ENCODE assay signal across 41 cellular contexts in the genomic region with DNA sequence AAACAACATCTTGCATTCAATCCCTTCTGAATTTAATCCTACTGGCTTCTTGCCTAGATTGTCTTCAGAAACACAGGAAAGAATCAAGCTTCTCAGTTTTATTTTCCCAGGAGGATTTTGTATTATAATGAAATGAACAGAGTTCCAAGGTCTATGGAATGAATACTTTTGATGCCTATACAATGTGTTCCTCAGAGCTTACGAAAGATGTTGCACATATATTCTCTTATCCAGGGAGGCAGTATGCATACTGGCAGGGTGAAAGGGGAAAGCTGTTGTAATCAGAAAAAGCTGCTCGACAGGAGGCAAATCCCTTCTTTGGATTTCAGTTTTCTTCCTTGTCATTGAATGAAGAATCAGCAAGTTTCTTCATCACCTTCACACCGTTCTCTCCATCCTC. TPM values are rescaled to one million over a fixed set of nuclear protein-coding genes. Genes with fewer than 3 reads are reported as not detected.
DNase-seq lines count a peak whose midpoint lies in the region; ATAC-seq, FAIRE-seq and TF ChIP-seq lines count a peak whose summit lies in the region.
"Had no signal": no experiment of that assay in that cellular context is flagged by ENCODE, and none has a peak within 500 bp of the region (broad histone marks: within the 10 kb centered on the region; RNA-seq: fewer than 3 reads in every experiment).

No MANE protein-coding gene starts in this region.

- no peak overlapping the region for H2BK12ac ChIP-seq in H1 (ENCODE audit: low read depth, low read length)
- no peak overlapping the region for H2BK12ac ChIP-seq in trophoblast cell (ENCODE audit: low read length)

- no peak overlapping the region for H3K4me3 Mint-ChIP-seq in natural killer cell
- H3K4me3 Mint-ChIP-seq: activated naive CD4-positive, alpha-beta T cell treated with anti-CD3 and anti-CD28 coated beads, Interleukin-2, amount 50 U/mL, for 24 hours; CD8-positive, alpha-beta T cell; stimulated activated naive CD8-positive, alpha-beta T cell treated with anti-CD3 and anti-CD28 coated beads, Interleukin-15, Interleukin-2, amounts not matched to agents 100 ng/mL and 50 ng/mL, for 24 hours had no signal

- H2BK120ac ChIP-seq in H1 (replicated peaks; ENCODE audit: low read depth, low read length) = no peak overlapping the region
- H2BK120ac ChIP-seq in trophoblast cell (ENCODE audit: insufficient read depth, low read length, poor library complexity) = no peak overlapping the region

- ATAC-seq in natural killer cell = no peak
- ATAC-seq: CD8-positive, alpha-beta T cell had no signal

- no peak overlapping the region for H4K5ac ChIP-seq in H1 (ENCODE audit: insufficient read length, low read depth, low read length)

- H3K23me2 ChIP-seq in H1 (ENCODE audit: low read depth, low read length) = no peaks in the 10 kb centered on the region

- POLR2A ChIA-PET in H1 (lab: Charles Lee; ENCODE audit: partially characterized antibody) = no interaction called here

- H3K23ac ChIP-seq in H1 (ENCODE audit: insufficient read length) (no peak overlapping the region), trophoblast cell (ENCODE audit: low read length) (no peak overlapping the region)

- H4K91ac ChIP-seq in H1 (replicated peaks; ENCODE audit: insufficient read length, low read length) (no peak overlapping the region), trophoblast cell (ENCODE audit: low read depth, low read length) (no peak overlapping the region)

- no peak overlapping the region for H2BK20ac ChIP-seq in H1 (ENCODE audit: low read length)

- H3K9me3 ChIP-seq in GM23248 (ENCODE audit: low read depth) = no peaks in the 10 kb centered on the region
- H3K9me3 ChIP-seq in H1 (ENCODE audit: insufficient read depth in 2 of 2, low read depth in 1 of 2, low read length in 1 of 2) = no peaks in the 10 kb centered on the region
- H3K9me3 ChIP-seq in trophoblast cell (ENCODE audit: insufficient read depth, low read depth, low read length) = no peaks in the 10 kb centered on the region
- no peaks in the 10 kb centered on the region for H3K9me3 ChIP-seq in adrenal gland (replicated peaks in 1 of 3)
- H3K9me3 ChIP-seq: BE2C, SJSA1 had no signal

- H3K14ac ChIP-seq in H1 (ENCODE audit: insufficient read length) (no peak overlapping the region), trophoblast cell (ENCODE audit: low read length) (no peak overlapping the region)

- H3K9me3 Mint-ChIP-seq in natural killer cell = no peaks in the 10 kb centered on the region
- H3K9me3 Mint-ChIP-seq: activated naive CD4-positive, alpha-beta T cell treated with anti-CD3 and anti-CD28 coated beads, Interleukin-2, amount 50 U/mL, for 24 hours; activated T-helper 2 cell treated with anti-CD3 and anti-CD28 coated beads, Interferon-gamma antibody, Interleukin-2, Interleukin-4, amounts not matched to agents 10 μg/mL and 5 μg/mL and 100 μg/mL, durations not matched to agents 14 hours and 24 hours and 36 hours; stimulated activated naive CD8-positive, alpha-beta T cell treated with anti-CD3 and anti-CD28 coated beads, Interleukin-15, Interleukin-2, amounts not matched to agents 100 ng/mL and 50 ng/mL, for 24 hours had no signal

- H3K9me2 ChIP-seq in GM23248 (ENCODE audit: insufficient read depth) = no peaks in the 10 kb centered on the region

- H3K79me2 ChIP-seq in GM23248 (ENCODE audit: insufficient read depth) (no peaks in the 10 kb centered on the region), H1 (ENCODE audit: control insufficient read depth in 1 of 2, insufficient read depth in 2 of 2, low read length in 2 of 2) (no peaks in the 10 kb centered on the region), trophoblast cell (ENCODE audit: control insufficient read depth, insufficient read depth, low read length, poor library complexity) (no peaks in the 10 kb centered on the region)

- H2AFZ ChIP-seq in GM23248 (peak overlapping the region; percentile 27), H1 (ENCODE audit: low read length) (peak overlapping the region; percentile 64; the same call in 1 of the 2 replicates), trophoblast cell (ENCODE audit: insufficient read depth, low read length, poor library complexity) (no peak overlapping the region)

- H2BK5ac ChIP-seq in H1 (ENCODE audit: low read depth, low read length) (no peak overlapping the region), trophoblast cell (ENCODE audit: low read depth, low read length, poor library complexity) (no peak overlapping the region)

- H3K36me3 Mint-ChIP-seq in natural killer cell = no peaks in the 10 kb centered on the region
- H3K36me3 Mint-ChIP-seq: activated naive CD4-positive, alpha-beta T cell treated with anti-CD3 and anti-CD28 coated beads, Interleukin-2, amount 50 U/mL, for 24 hours; CD8-positive, alpha-beta T cell had no signal

- WGBS in GM23248 (ENCODE audit: low coverage in 1 of 2, low lambda C conversion rate in 2 of 2, missing lambda C conversion rate in 2 of 2), 2 experiments = 31 to 38% methylated on average over 3 of the region's 3 CpGs
- 73% methylated on average over 3 of the region's 3 CpGs; no CpG with 5 or more reads in 1 of the 2 experiments for WGBS in H1 (ENCODE audit: extremely low coverage in 1 of 2, insufficient coverage in 1 of 2, insufficient read length in 1 of 2, insufficient replicate concordance in 2 of 2, low coverage in 1 of 2, low lambda C conversion rate in 2 of 2, missing lambda C conversion rate in 1 of 2), 2 experiments
- WGBS in trophoblast cell (ENCODE audit: extremely low coverage, insufficient coverage, insufficient read length) = no CpG with 5 or more reads among the region's 3 CpGs
- 54 to 73% (median 65%) methylated on average over 3 of the region's 3 CpGs for WGBS in adrenal gland, 4 donors

- DNase-seq in GM23248 = no peak
- no peak for DNase-seq in H1 (ENCODE audit: low read depth in 1 of 2, low spot score in 2 of 2)
- DNase-seq in fibroblast of pulmonary artery (ENCODE audit: low read depth) = peak; percentile 20
- DNase-seq in trophoblast cell = peak; percentile 40 to 81
- DNase-seq in adrenal gland = no peak
- DNase-seq in activated CD4-positive, alpha-beta T cell treated with anti-CD3 and anti-CD28 coated beads, Interleukin-2, amount 50 U/mL, for 4 hours = no peak
- DNase-seq in stimulated activated naive CD4-positive, alpha-beta T cell treated with Interleukin-2 at 50 U/mL for 16 hours (lab: John Stamatoyannopoulos, UW) = no peak
- DNase-seq in natural killer cell = no peak
- DNase-seq: activated CD4-positive, alpha-beta T cell treated with anti-CD3 and anti-CD28 coated beads for 48 hours; activated CD8-positive, alpha-beta memory T cell treated with anti-CD3 and anti-CD28 coated beads for 24 hours; activated T-cell treated with anti-CD3 and anti-CD28 coated beads for 4 hours; aorta; BE2C; CD8-positive, alpha-beta T cell; cortex of kidney; effector memory CD4-positive, alpha-beta T cell; erythroblast; glutamatergic neuron; islet precursor cell; KG1; left ventricle myocardium inferior; MM.1S; NCI-H1105 treated with DMSO at 0.1 percent for 48 hours; NCI-H1930; NCI-H2171 treated with DMSO at 0.1 percent for 48 hours; NCI-H510A; nucleus accumbens; small intestine; T-helper 9 cell had no signal

- no peaks in the 10 kb centered on the region for H3K4me1 Mint-ChIP-seq in natural killer cell
- H3K4me1 Mint-ChIP-seq: activated naive CD4-positive, alpha-beta T cell treated with anti-CD3 and anti-CD28 coated beads, Interleukin-2, amount 50 U/mL, for 24 hours had no signal

- no peak overlapping the region for H3K9ac ChIP-seq in GM23248
- no peak overlapping the region for H3K9ac ChIP-seq in H1 (replicated peaks in 1 of 4; ENCODE audit: extremely low read depth in 1 of 4, low read depth in 3 of 4, low read length in 3 of 4)
- H3K9ac ChIP-seq in trophoblast cell (ENCODE audit: low read length) = no peak overlapping the region

- H3K27ac Mint-ChIP-seq in natural killer cell = no peak overlapping the region
- H3K27ac Mint-ChIP-seq: activated naive CD4-positive, alpha-beta T cell treated with anti-CD3 and anti-CD28 coated beads, Interleukin-2, amount 50 U/mL, for 24 hours; activated T-helper 2 cell treated with anti-CD3 and anti-CD28 coated beads, Interferon-gamma antibody, Interleukin-2, Interleukin-4, amounts not matched to agents 10 μg/mL and 5 μg/mL and 100 μg/mL, durations not matched to agents 14 hours and 24 hours and 36 hours; CD8-positive, alpha-beta T cell; stimulated activated naive CD8-positive, alpha-beta T cell treated with anti-CD3 and anti-CD28 coated beads, Interleukin-15, Interleukin-2, amounts not matched to agents 100 ng/mL and 50 ng/mL, for 24 hours had no signal

- no peaks in the 10 kb centered on the region for H3K27me3 Mint-ChIP-seq in natural killer cell (ENCODE audit: low read depth in 2 of 2)

- H4K20me1 ChIP-seq in GM23248 (ENCODE audit: insufficient read depth) (no peaks in the 10 kb centered on the region), H1 (replicated peaks in 1 of 2; ENCODE audit: control insufficient read depth in 1 of 2, insufficient read depth in 2 of 2, low read length in 2 of 2) (no peaks in the 10 kb centered on the region)

- H4K12ac ChIP-seq in trophoblast cell (ENCODE audit: low read depth, low read length) = no peak overlapping the region

- TF ChIP-seq RAD21 in H1 (IDR thresholded peaks at IDR 0.05 in 1 of 2, conservative IDR thresholded peaks at IDR 0.05 in 1 of 2; ENCODE audit: low read depth in 2 of 2, low read length in 2 of 2) = no peak

- H2AK5ac ChIP-seq in H1 (ENCODE audit: low read depth, low read length) (no peak overlapping the region), trophoblast cell (ENCODE audit: low read length) (no peak overlapping the region)

- no peak overlapping the region for H3K4me2 ChIP-seq in GM23248 (ENCODE audit: unreplicated experiment)
- H3K4me2 ChIP-seq in H1 (ENCODE audit: insufficient read depth in 1 of 2, low read depth in 2 of 2, low read length in 2 of 2) = no peak overlapping the region
- H3K4me2 ChIP-seq in trophoblast cell (ENCODE audit: low read length) = no peak overlapping the region

- no peak overlapping the region for H3K27ac ChIP-seq in GM23248
- H3K27ac ChIP-seq in H1 (ENCODE audit: low read depth, low read length) = no peak overlapping the region
- H3K27ac ChIP-seq in trophoblast cell (ENCODE audit: low read depth, low read length) = no peak overlapping the region
- no peak overlapping the region for H3K27ac ChIP-seq in adrenal gland
- H3K27ac ChIP-seq: cardiac muscle cell, left ventricle myocardium inferior, SJSA1 had no signal

- H4K8ac ChIP-seq in H1 (ENCODE audit: extremely low read depth, insufficient read depth, low read length) = no peak overlapping the region
- no peak overlapping the region for H4K8ac ChIP-seq in trophoblast cell (ENCODE audit: low read depth, low read length)

- H3K18ac ChIP-seq in H1 (ENCODE audit: extremely low read depth, low read length) (no peak overlapping the region), trophoblast cell (ENCODE audit: low read length) (no peak overlapping the region)

- in situ Hi-C loops in GM23248 (cut with MboI) = loop anchor here (10.0 to 25.0 kb wide), 2 partner anchors 290 to 487 kb away; partner anchors contain the start of gene YTHDC1

- no peak overlapping the region for H3K56ac ChIP-seq in H1 (replicated peaks; ENCODE audit: insufficient read length, low read depth, low read length)

- H3K4me3 ChIP-seq in GM23248 = no peak overlapping the region
- no peak overlapping the region for H3K4me3 ChIP-seq in H1 (ENCODE audit: extremely low read depth in 1 of 4, insufficient read depth in 2 of 4, low read depth in 3 of 4, low read length in 4 of 4)
- H3K4me3 ChIP-seq in fibroblast of pulmonary artery (replicated peaks; ENCODE audit: low read depth, low read length) = no peak overlapping the region
- H3K4me3 ChIP-seq in trophoblast cell (ENCODE audit: low read depth, low read length) = no peak overlapping the region
- no peak overlapping the region for H3K4me3 ChIP-seq in adrenal gland
- H3K4me3 ChIP-seq: cardiac muscle cell, left ventricle myocardium inferior, SJSA1 had no signal

- TF ChIP-seq EP300 in H1 (IDR thresholded peaks at IDR 0.05; ENCODE audit: borderline replicate concordance in 1 of 2, low read depth in 2 of 2, low read length in 2 of 2) = no peak

- no peaks in the 10 kb centered on the region for H3K36me3 ChIP-seq in GM23248 (ENCODE audit: low read depth)
- no peaks in the 10 kb centered on the region for H3K36me3 ChIP-seq in H1 (ENCODE audit: control insufficient read depth in 2 of 4, insufficient read depth in 4 of 4, low read length in 3 of 4)
- H3K36me3 ChIP-seq in trophoblast cell (ENCODE audit: control insufficient read depth in 1 of 2, insufficient read depth in 2 of 2, low read length in 2 of 2) = no peaks in the 10 kb centered on the region
- H3K36me3 ChIP-seq in adrenal gland (replicated peaks in 1 of 2) = no peaks in the 10 kb centered on the region
- H3K36me3 ChIP-seq: BE2C, cardiac muscle cell, left ventricle myocardium inferior, SJSA1 had no signal

- no peak overlapping the region for H2BK15ac ChIP-seq in H1 (ENCODE audit: low read length)

- CTCF ChIA-PET in H1 (lab: Charles Lee; ENCODE audit: partially characterized antibody) = interaction anchor here (0.6 kb wide), 1 partner anchor 42 kb away, joined by 3 read pairs; no protein-coding TSS in a partner anchor

- no peak for TF ChIP-seq CTCF in H1 (IDR thresholded peaks at IDR 0.05; ENCODE audit: control extremely low read depth in 1 of 3, insufficient read depth in 1 of 3, low read depth in 1 of 3, low read length in 3 of 3)
- TF ChIP-seq CTCF in fibroblast of pulmonary artery (IDR thresholded peaks at IDR 0.05; ENCODE audit: low read length, missing control alignments) = no peak
- no peak for TF ChIP-seq CTCF in adrenal gland (IDR thresholded peaks at IDR 0.05)
- no peak for TF ChIP-seq CTCF in natural killer cell (IDR thresholded peaks at IDR 0.05)

- no peaks in the 10 kb centered on the region for H3K79me1 ChIP-seq in H1 (ENCODE audit: low read depth, low read length)
- H3K79me1 ChIP-seq in trophoblast cell (ENCODE audit: low read length) = no peaks in the 10 kb centered on the region

- H3K27me3 ChIP-seq in GM23248 (replicated peaks; ENCODE audit: insufficient read depth) (no peaks in the 10 kb centered on the region), H1 (replicated peaks in 1 of 4; ENCODE audit: control insufficient read depth in 3 of 4, extremely low read depth in 1 of 4, insufficient read depth in 3 of 4, low read length in 3 of 4) (no peaks in the 10 kb centered on the region), trophoblast cell (ENCODE audit: insufficient read depth, low read length) (peaks cover 3% of the 10 kb centered on the region), adrenal gland (no peaks in the 10 kb centered on the region)
- H3K27me3 ChIP-seq: BE2C, cardiac muscle cell, SJSA1 had no signal

- H3K4ac ChIP-seq in H1 (replicated peaks; ENCODE audit: insufficient read length, low read depth, low read length) (no peak overlapping the region), trophoblast cell (ENCODE audit: low read depth, low read length) (no peak overlapping the region)

- no peaks in the 10 kb centered on the region for H3F3A ChIP-seq in GM23248 (ENCODE audit: insufficient read depth)

- peaks cover 9% of the 10 kb centered on the region; the same call in 1 of the 2 replicates for H3K4me1 ChIP-seq in GM23248 (ENCODE audit: insufficient read depth)
- no peaks in the 10 kb centered on the region for H3K4me1 ChIP-seq in H1 (replicated peaks in 1 of 4; ENCODE audit: control insufficient read depth in 3 of 4, insufficient read depth in 4 of 4, low read length in 3 of 4)
- no peaks in the 10 kb centered on the region for H3K4me1 ChIP-seq in trophoblast cell (ENCODE audit: control insufficient read depth in 1 of 2, insufficient read depth in 2 of 2, low read length in 2 of 2)
- H3K4me1 ChIP-seq in adrenal gland (replicated peaks in 1 of 2) = no peaks in the 10 kb centered on the region
- H3K4me1 ChIP-seq: BE2C, left ventricle myocardium inferior, SJSA1 had no signal

- TF ChIP-seq POLR2A in H1 (IDR thresholded peaks at IDR 0.05; ENCODE audit: control extremely low read depth in 1 of 2, low read depth in 2 of 2, low read length in 2 of 2) (no peak), adrenal gland (IDR thresholded peaks at IDR 0.05) (no peak)

- peak; percentile 48 for FAIRE-seq in H1 (lab: Jason Lieb, UNC)
- FAIRE-seq: GM18507, GM19239, H54, HTR-8/SVneo, small intestine had no signal

- intact Hi-C loops in adrenal gland (cut with DNase I) (no loop called here), natural killer cell (cut with micrococcal nuclease) (loop anchor here (10.0 kb wide), 1 partner anchor 500 kb away; no protein-coding TSS in a partner anchor)

RNA-seq across cellular contexts. Expression of gene TMPRSS11D, which starts 8.8 kb away (rescaled TPM):
- not detected in 2 replicates for total RNA-seq in GM23248 (2014; rRNA removed; shearing (Covaris generic))
- polyA plus RNA-seq in GM23248 (2016; fragmentation: Nextera tagmentation; extraction: Ambion mirVana) = not detected in 2 replicates
- total RNA-seq in H1 (2021; fragmentation: NEBNext Ultra II Directional; extraction: Animal tissue kit (Norgen Biotek cat#: 25700)) = not detected in 2 replicates
- not detected in 2 replicates for polyA plus RNA-seq in H1 (2011; rRNA removed)
- not detected for polyA plus RNA-seq in H1 (2011; cell fraction: cytosol; rRNA removed)
- polyA plus RNA-seq in H1 (2011; cell fraction: nucleus; rRNA removed) = not detected
- polyA plus RNA-seq in H1 (2012, experiment 1 of 2) = not detected in 4 replicates
- polyA plus RNA-seq in H1 (2012, experiment 2 of 2) = not detected
- polyA plus RNA-seq in H1 (2013, experiment 1 of 2) = 0.12 TPM
- 0.11 TPM for polyA plus RNA-seq in H1 (2013, experiment 2 of 2)
- not detected in 2 replicates for polyA minus RNA-seq in H1 (2011; rRNA and poly(A)+ RNA removed)
- polyA minus RNA-seq in H1 (2011; cell fraction: cytosol; rRNA and poly(A)+ RNA removed) = not detected
- not detected for polyA minus RNA-seq in H1 (2011; cell fraction: nucleus; rRNA and poly(A)+ RNA removed)
- polyA plus RNA-seq in trophoblast cell (2013) = not detected in 2 replicates
- total RNA-seq in adrenal gland = not detected
- not detected for polyA plus RNA-seq in adrenal gland
- not detected for total RNA-seq in natural killer cell
- total RNA-seq: A673; activated T-helper 2 cell treated with anti-CD3 and anti-CD28 coated beads, Interferon-gamma antibody, Interleukin-2, Interleukin-4, amounts not matched to agents 10 μg/mL and 5 μg/mL and 100 μg/mL, durations not matched to agents 14 hours and 24 hours and 36 hours; aorta; cardiac muscle cell; CD8-positive, alpha-beta T cell; left ventricle myocardium inferior; pulmonary artery endothelial cell; RPMI7951; SJSA1 had no signal

Comparison
In these comparisons a context has a peak if more than half of its experiments do, and no peak if none do; other contexts are left out.
1. DNase-seq: peak in fibroblast of pulmonary artery (single experiment) and trophoblast cell (2 of 2); none in GM23248 (single experiment), H1 (0 of 2), adrenal gland (0 of 7), activated CD4-positive, alpha-beta T cell treated with anti-CD3 and anti-CD28 coated beads, Interleukin-2, amount 50 U/mL, for 4 hours (0 of 2), stimulated activated naive CD4-positive, alpha-beta T cell treated with Interleukin-2 at 50 U/mL for 16 hours (single experiment) and natural killer cell (single experiment).